ENCODE assay signal across 1 cellular context in the genomic region with DNA sequence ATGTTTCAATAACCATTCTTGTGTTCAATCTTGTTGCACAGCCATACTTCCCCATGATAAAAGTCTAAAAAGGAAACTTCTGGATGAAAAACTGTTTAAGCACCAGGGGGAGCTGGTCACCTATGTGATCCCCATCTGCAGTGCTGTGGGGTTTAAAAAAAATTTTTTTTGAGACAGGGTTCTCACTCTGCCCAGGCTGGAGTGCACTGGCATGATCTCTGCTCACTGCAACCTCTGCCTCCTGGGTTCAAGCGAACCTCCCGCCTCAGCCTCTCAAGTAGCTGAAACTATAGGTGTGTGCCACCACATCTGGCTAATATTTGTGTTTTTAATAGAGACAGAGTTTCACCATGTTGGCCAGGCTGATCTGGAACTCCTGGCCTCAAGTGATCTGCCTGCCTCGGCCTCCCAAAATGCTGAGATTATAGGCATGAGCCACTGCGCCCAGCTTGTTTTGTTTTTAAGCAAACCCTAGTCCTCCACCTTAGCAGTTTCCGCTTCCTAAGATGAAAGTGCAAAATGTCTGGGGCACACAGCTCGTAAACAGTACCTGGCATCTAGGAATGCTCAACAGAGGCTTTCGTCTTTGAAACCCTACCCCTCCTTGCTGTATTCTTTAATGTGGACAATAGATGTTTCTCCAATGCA.
TF ChIP-seq lines count a peak whose summit lies in the region.

No MANE protein-coding gene starts in this region.

TF ChIP-seq in HepG2, 621 proteins besides CTCF, POLR2A, EP300 and RAD21 (continued from another document):
- TF ChIP-seq, protein P1, sequence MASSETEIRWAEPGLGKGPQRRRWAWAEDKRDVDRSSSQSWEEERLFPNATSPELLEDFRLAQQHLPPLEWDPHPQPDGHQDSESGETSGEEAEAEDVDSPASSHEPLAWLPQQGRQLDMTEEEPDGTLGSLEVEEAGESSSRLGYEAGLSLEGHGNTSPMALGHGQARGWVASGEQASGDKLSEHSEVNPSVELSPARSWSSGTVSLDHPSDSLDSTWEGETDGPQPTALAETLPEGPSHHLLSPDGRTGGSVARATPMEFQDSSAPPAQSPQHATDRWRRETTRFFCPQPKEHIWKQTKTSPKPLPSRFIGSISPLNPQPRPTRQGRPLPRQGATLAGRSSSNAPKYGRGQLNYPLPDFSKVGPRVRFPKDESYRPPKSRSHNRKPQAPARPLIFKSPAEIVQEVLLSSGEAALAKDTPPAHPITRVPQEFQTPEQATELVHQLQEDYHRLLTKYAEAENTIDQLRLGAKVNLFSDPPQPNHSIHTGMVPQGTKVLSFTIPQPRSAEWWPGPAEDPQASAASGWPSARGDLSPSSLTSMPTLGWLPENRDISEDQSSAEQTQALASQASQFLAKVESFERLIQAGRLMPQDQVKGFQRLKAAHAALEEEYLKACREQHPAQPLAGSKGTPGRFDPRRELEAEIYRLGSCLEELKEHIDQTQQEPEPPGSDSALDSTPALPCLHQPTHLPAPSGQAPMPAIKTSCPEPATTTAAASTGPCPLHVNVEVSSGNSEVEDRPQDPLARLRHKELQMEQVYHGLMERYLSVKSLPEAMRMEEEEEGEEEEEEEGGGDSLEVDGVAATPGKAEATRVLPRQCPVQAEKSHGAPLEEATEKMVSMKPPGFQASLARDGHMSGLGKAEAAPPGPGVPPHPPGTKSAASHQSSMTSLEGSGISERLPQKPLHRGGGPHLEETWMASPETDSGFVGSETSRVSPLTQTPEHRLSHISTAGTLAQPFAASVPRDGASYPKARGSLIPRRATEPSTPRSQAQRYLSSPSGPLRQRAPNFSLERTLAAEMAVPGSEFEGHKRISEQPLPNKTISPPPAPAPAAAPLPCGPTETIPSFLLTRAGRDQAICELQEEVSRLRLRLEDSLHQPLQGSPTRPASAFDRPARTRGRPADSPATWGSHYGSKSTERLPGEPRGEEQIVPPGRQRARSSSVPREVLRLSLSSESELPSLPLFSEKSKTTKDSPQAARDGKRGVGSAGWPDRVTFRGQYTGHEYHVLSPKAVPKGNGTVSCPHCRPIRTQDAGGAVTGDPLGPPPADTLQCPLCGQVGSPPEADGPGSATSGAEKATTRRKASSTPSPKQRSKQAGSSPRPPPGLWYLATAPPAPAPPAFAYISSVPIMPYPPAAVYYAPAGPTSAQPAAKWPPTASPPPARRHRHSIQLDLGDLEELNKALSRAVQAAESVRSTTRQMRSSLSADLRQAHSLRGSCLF (CRISPR knock-in tag; IDR thresholded peaks at IDR 0.05; ENCODE audit: borderline replicate concordance): no peak
- no peak for TF ChIP-seq HNF4G (IDR thresholded peaks at IDR 0.05; ENCODE audit: borderline replicate concordance, low read depth, low read length)
- no peak; the same call in 1 of the 2 replicates for TF ChIP-seq HNF4G (CRISPR knock-in tag; IDR thresholded peaks at IDR 0.05; ENCODE audit: borderline replicate concordance, low read depth)
- no peak for TF ChIP-seq AGO1 (IDR thresholded peaks at IDR 0.05; ENCODE audit: low read depth, low read length, poor library complexity, severe bottlenecking)
- TF ChIP-seq CENPX (CRISPR knock-in tag; IDR thresholded peaks at IDR 0.05): no peak
- no peak for TF ChIP-seq ZNF138 (CRISPR knock-in tag; IDR thresholded peaks at IDR 0.05; ENCODE audit: low read depth)
- no peak for TF ChIP-seq SATB2 (CRISPR knock-in tag; IDR thresholded peaks at IDR 0.05)
- TF ChIP-seq HMGA1 (CRISPR knock-in tag; conservative IDR thresholded peaks at IDR 0.05): no peak
- no peak for TF ChIP-seq CHCHD3 (CRISPR knock-in tag; IDR thresholded peaks at IDR 0.05)
- TF ChIP-seq, protein P2, sequence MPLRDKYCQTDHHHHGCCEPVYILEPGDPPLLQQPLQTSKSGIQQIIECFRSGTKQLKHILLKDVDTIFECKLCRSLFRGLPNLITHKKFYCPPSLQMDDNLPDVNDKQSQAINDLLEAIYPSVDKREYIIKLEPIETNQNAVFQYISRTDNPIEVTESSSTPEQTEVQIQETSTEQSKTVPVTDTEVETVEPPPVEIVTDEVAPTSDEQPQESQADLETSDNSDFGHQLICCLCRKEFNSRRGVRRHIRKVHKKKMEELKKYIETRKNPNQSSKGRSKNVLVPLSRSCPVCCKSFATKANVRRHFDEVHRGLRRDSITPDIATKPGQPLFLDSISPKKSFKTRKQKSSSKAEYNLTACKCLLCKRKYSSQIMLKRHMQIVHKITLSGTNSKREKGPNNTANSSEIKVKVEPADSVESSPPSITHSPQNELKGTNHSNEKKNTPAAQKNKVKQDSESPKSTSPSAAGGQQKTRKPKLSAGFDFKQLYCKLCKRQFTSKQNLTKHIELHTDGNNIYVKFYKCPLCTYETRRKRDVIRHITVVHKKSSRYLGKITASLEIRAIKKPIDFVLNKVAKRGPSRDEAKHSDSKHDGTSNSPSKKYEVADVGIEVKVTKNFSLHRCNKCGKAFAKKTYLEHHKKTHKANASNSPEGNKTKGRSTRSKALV (CRISPR knock-in tag; IDR thresholded peaks at IDR 0.05): no peak
- no peak for TF ChIP-seq PHF5A (CRISPR knock-in tag; IDR thresholded peaks at IDR 0.05; ENCODE audit: low read depth, unreplicated experiment)
- TF ChIP-seq, protein P3, sequence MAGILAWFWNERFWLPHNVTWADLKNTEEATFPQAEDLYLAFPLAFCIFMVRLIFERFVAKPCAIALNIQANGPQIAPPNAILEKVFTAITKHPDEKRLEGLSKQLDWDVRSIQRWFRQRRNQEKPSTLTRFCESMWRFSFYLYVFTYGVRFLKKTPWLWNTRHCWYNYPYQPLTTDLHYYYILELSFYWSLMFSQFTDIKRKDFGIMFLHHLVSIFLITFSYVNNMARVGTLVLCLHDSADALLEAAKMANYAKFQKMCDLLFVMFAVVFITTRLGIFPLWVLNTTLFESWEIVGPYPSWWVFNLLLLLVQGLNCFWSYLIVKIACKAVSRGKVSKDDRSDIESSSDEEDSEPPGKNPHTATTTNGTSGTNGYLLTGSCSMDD (CRISPR knock-in tag; IDR thresholded peaks at IDR 0.05): no peak
- peak; percentile 92 for TF ChIP-seq STAG1 (CRISPR knock-in tag; IDR thresholded peaks at IDR 0.05)
- TF ChIP-seq SIX1 (CRISPR knock-in tag; IDR thresholded peaks at IDR 0.05; ENCODE audit: borderline replicate concordance): no peak
- TF ChIP-seq ZSCAN31 (CRISPR knock-in tag; IDR thresholded peaks at IDR 0.05; ENCODE audit: low read depth): no peak
- TF ChIP-seq DR1 (CRISPR knock-in tag; IDR thresholded peaks at IDR 0.05): no peak
